ENCODE assay signal across 9 cellular contexts in the genomic region with DNA sequence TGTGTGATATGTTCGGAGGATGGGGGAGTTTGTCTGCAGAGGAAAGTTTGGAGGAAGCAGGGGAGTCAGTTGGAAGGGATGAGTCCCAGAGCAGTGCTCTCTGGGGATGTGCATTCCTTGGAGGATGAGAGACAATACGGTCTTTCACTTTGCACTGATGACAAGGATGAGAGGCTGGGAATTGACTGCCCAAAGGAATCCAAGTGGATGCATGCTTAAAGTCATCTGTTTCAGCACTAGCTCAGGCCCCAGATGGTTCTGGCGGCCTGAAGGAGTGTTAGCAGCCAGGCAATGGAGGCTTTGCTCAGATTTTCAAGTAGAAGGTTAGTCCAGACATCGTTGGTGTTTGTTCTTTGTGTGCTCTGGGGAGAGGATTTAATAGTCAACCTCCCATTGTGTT.
DNase-seq lines count a peak whose midpoint lies in the region; ATAC-seq and TF ChIP-seq lines count a peak whose summit lies in the region.
"Had no signal": no experiment of that assay in that cellular context is flagged by ENCODE, and none has a peak within 500 bp of the region (broad histone marks: within the 10 kb centered on the region; RNA-seq: fewer than 3 reads in every experiment).

No MANE protein-coding gene starts in this region.

- TF ChIP-seq CTCF in VCaP (conservative IDR thresholded peaks at IDR 0.05): no peak
- no peak for TF ChIP-seq CTCF in gastroesophageal sphincter (IDR thresholded peaks at IDR 0.05)
- TF ChIP-seq CTCF in psoas muscle (IDR thresholded peaks at IDR 0.05): no peak
- TF ChIP-seq CTCF in CD8-positive, alpha-beta T cell (IDR thresholded peaks at IDR 0.05): no peak

- H3K27ac Mint-ChIP-seq in CD8-positive, alpha-beta T cell: no peak overlapping the region

- H3K9me3 Mint-ChIP-seq in CD8-positive, alpha-beta T cell: no peaks in the 10 kb centered on the region

- 66% methylated on average over 3 to 4 of the region's 4 CpGs for WGBS in gastroesophageal sphincter (ENCODE audit: low coverage in 1 of 2), 2 donors
- 37 to 45% (median 41%) methylated on average over 4 of the region's 4 CpGs for WGBS in psoas muscle, 3 donors

- intact Hi-C loops in psoas muscle (cut with DNase I): loop anchor here in 1 of 2 donors (5.0 kb wide), 1 partner anchor 103 kb away; no protein-coding TSS in a partner anchor
- intact Hi-C loops in CD8-positive, alpha-beta T cell (cut with DNase I, micrococcal nuclease): no loop called here

- H3K36me3 ChIP-seq in gastroesophageal sphincter: peaks cover 0 to 16% of the 10 kb centered on the region in 2 donors
- H3K36me3 ChIP-seq in psoas muscle (ENCODE audit: insufficient read depth in 1 of 2, low read depth in 1 of 2): peaks cover 0 to 37% of the 10 kb centered on the region in 2 donors
- H3K36me3 ChIP-seq in CD8-positive, alpha-beta T cell (ENCODE audit: insufficient read depth, low read length): no peaks in the 10 kb centered on the region

- CTCF ChIA-PET in CD8-positive, alpha-beta T cell (lab: Charles Lee): no interaction called here

- H3K36me3 Mint-ChIP-seq in CD8-positive, alpha-beta T cell: no peaks in the 10 kb centered on the region

- H3K27ac ChIP-seq in VCaP: peak overlapping the region; percentile 28; the same call in 1 of the 2 replicates
- peak overlapping the region; percentile 47 to 79 (median 70) for H3K27ac ChIP-seq in gastroesophageal sphincter
- peak overlapping the region; percentile 64 for H3K27ac ChIP-seq in psoas muscle
- H3K27ac ChIP-seq in CD8-positive, alpha-beta T cell (ENCODE audit: low read depth, low read length): no peak overlapping the region

- TF ChIP-seq EP300 in gastroesophageal sphincter (IDR thresholded peaks at IDR 0.05): no peak

- no peaks in the 10 kb centered on the region for H3K4me1 Mint-ChIP-seq in CD8-positive, alpha-beta T cell (ENCODE audit: low read depth)

- H3K4me1 ChIP-seq in gastroesophageal sphincter (peaks cover 24 to 90% (median 55%) of the 10 kb centered on the region in 3 donors), psoas muscle (peaks cover 75% of the 10 kb centered on the region)
- no peaks in the 10 kb centered on the region for H3K4me1 ChIP-seq in CD8-positive, alpha-beta T cell (ENCODE audit: insufficient read depth, low read length)

- no peaks in the 10 kb centered on the region for H3K27me3 ChIP-seq in gastroesophageal sphincter
- H3K27me3 ChIP-seq in psoas muscle (ENCODE audit: insufficient read depth in 3 of 3, low read length in 2 of 3): no peaks in the 10 kb centered on the region
- no peaks in the 10 kb centered on the region for H3K27me3 ChIP-seq in CD8-positive, alpha-beta T cell (ENCODE audit: insufficient read depth, low read length)

- H3K9me3 ChIP-seq in gastroesophageal sphincter (no peaks in the 10 kb centered on the region), psoas muscle (no peaks in the 10 kb centered on the region)
- H3K9me3 ChIP-seq in CD8-positive, alpha-beta T cell (ENCODE audit: low read length): no peaks in the 10 kb centered on the region

- POLR2A ChIA-PET in CD8-positive, alpha-beta T cell (lab: Charles Lee): no interaction called here

- TF ChIP-seq POLR2A in gastroesophageal sphincter (IDR thresholded peaks at IDR 0.05): no peak

- H3K4me3 Mint-ChIP-seq in CD8-positive, alpha-beta T cell: no peak overlapping the region

- no peak overlapping the region for H3K4me3 ChIP-seq in gastroesophageal sphincter
- H3K4me3 ChIP-seq in psoas muscle: no peak overlapping the region
- H3K4me3 ChIP-seq in CD8-positive, alpha-beta T cell (ENCODE audit: low read depth, low read length): no peak overlapping the region

- H3K27me3 Mint-ChIP-seq in CD8-positive, alpha-beta T cell (ENCODE audit: low read depth): no peaks in the 10 kb centered on the region

- DNase-seq in AG08395 (ENCODE audit: low spot score) (peak; percentile 46), psoas muscle (no peak), NCI-H524 (lab: John Stamatoyannopoulos, UW) (no peak)
- DNase-seq in CD8-positive, alpha-beta T cell: no peak
- DNase-seq: NCI-H345 had no signal

- ATAC-seq in gastroesophageal sphincter (no peak), psoas muscle (peak in 3 of 4 donors; percentile 11 to 41 (median 25)), GM18873 (IDR thresholded peaks at IDR 0.05; ENCODE audit: low FRiP score, unreplicated experiment) (no peak), GM21447 (IDR thresholded peaks at IDR 0.05; ENCODE audit: unreplicated experiment) (no peak)
- no peak for ATAC-seq in CD8-positive, alpha-beta T cell

Comparison
In these comparisons a context has a peak if more than half of its experiments do, and no peak if none do; other contexts are left out.
1. ATAC-seq: peak in psoas muscle (3 of 4); none in gastroesophageal sphincter (single experiment), GM18873 (single experiment), GM21447 (single experiment) and CD8-positive, alpha-beta T cell (single experiment).